33 cellular contexts compared by ENCODE assay signal in the genomic region with DNA sequence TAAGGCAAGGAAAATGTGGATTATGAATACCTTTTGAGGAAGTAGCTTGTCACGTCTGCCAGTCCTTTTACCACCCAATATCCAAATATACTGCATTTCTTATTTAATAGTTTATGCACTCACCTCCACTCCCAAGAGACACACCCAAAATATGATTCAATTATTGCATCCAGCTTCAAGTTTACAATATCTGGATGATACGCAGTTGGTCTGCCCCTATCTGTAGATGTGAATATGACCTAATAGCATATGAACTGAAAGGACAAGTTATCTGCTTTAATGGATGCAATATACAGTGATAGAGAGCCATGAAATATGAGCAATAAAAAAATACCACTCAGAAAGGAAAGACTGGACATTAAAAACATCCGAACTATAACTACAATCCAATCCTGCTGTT.
"Had no signal": no experiment of that assay in that cellular context is flagged by ENCODE, and none has a peak within 500 bp of the region (broad histone marks: within the 10 kb centered on the region; RNA-seq: fewer than 3 reads in every experiment).

No MANE protein-coding gene starts in this region.

- H3K9me3 ChIP-seq: esophagus muscularis mucosa had no signal

- H3K36me3 Mint-ChIP-seq: activated naive CD8-positive, alpha-beta T cell had no signal

- FAIRE-seq: bronchial epithelial cell had no signal

- H3K27ac Mint-ChIP-seq: activated B cell treated with CpG ODN at 0.5 μM for 24 hours; activated CD8-positive, alpha-beta T cell treated with anti-CD3 and anti-CD28 coated beads for 36 hours; activated naive CD8-positive, alpha-beta T cell; activated T-helper 17 cell treated with anti-CD3 and anti-CD28 coated beads, Interleukin-2, amount 50 U/mL, for 72 hours; dendritic cell treated with granulocyte-macrophage colony-stimulating factor and Interleukin-4, amounts not matched to agents 40 ng/mL and 50 ng/mL, for 4 days; endodermal cell; T-helper 17 cell; T-helper 2 cell treated with Interferon-gamma antibody and Interleukin-4, amounts not matched to agents 5 μg/mL and 100 μg/mL, for 36 hours had no signal

- H3K27ac ChIP-seq: brain microvascular endothelial cell, coronary artery, dorsolateral prefrontal cortex, esophagus muscularis mucosa, gastroesophageal sphincter, WERI-Rb-1 had no signal

- H3K4me1 ChIP-seq: esophagus muscularis mucosa, gastroesophageal sphincter had no signal

- H3K4me1 Mint-ChIP-seq: activated B cell treated with CpG ODN at 0.5 μM for 24 hours; activated T-helper 17 cell treated with anti-CD3 and anti-CD28 coated beads, Interleukin-2, amount 50 U/mL, for 72 hours; central memory CD8-positive, alpha-beta T cell; T-helper 17 cell had no signal

- H3K4me3 Mint-ChIP-seq: activated B cell treated with CpG ODN at 0.5 μM for 24 hours; activated CD8-positive, alpha-beta T cell treated with anti-CD3 and anti-CD28 coated beads for 36 hours; activated naive CD8-positive, alpha-beta T cell; activated T-cell treated with anti-CD3 and anti-CD28 coated beads, Interleukin-2, amount 50 U/mL, for 4 hours; activated T-helper 17 cell treated with anti-CD3 and anti-CD28 coated beads, Interleukin-2, amount 50 U/mL, for 72 hours; central memory CD8-positive, alpha-beta T cell; dendritic cell treated with granulocyte-macrophage colony-stimulating factor and Interleukin-4, amounts not matched to agents 40 ng/mL and 50 ng/mL, for 4 days; endodermal cell; T-helper 17 cell; T-helper 2 cell treated with Interferon-gamma antibody and Interleukin-4, amounts not matched to agents 5 μg/mL and 100 μg/mL, for 36 hours had no signal

- H3K9me3 Mint-ChIP-seq: activated CD8-positive, alpha-beta T cell treated with anti-CD3 and anti-CD28 coated beads for 36 hours; activated T-cell treated with anti-CD3 and anti-CD28 coated beads, Interleukin-2, amount 50 U/mL, for 4 hours; T-helper 2 cell treated with Interferon-gamma antibody and Interleukin-4, amounts not matched to agents 5 μg/mL and 100 μg/mL, for 36 hours had no signal

- DNase-seq: activated B cell treated with CpG ODN at 0.5 μM for 24 hours; activated CD4-positive, alpha-beta T cell treated with anti-CD3 and anti-CD28 coated beads for 48 hours; activated CD4-positive, alpha-beta T cell treated with anti-CD3 and anti-CD28 coated beads, Interleukin-2, amount 50 U/mL, for 1 hour; activated CD4-positive, alpha-beta T cell treated with anti-CD3 and anti-CD28 coated beads, Interleukin-2, amount 50 U/mL, for 48 hours; activated CD8-positive, alpha-beta memory T cell treated with anti-CD3 and anti-CD28 coated beads for 24 hours; activated CD8-positive, alpha-beta T cell treated with anti-CD3 and anti-CD28 coated beads for 36 hours; activated effector memory CD4-positive, alpha-beta T cell treated with Interleukin-2 at 50 U/mL for 16 hours; activated gamma-delta T cell treated with Interleukin-2 at 50 U/mL for 16 hours; activated naive CD4-positive, alpha-beta T cell treated with anti-CD3 and anti-CD28 coated beads, Interleukin-2, amount 50 U/mL, for 16 hours; activated naive CD4-positive, alpha-beta T cell treated with Interleukin-2 at 50 U/mL for 16 hours; activated T-cell treated with anti-CD3 and anti-CD28 coated beads, Interleukin-2, amount 50 U/mL, for 4 hours; amniotic stem cell; anterior cingulate cortex; brain microvascular endothelial cell; dorsolateral prefrontal cortex; effector memory CD4-positive, alpha-beta T cell; endodermal cell; erythroblast; foreskin melanocyte; T-helper 1 cell; T-helper 17 cell; T1000; WERI-Rb-1 had no signal

- H3K4me3 ChIP-seq: coronary artery, dorsolateral prefrontal cortex, esophagus muscularis mucosa, gastroesophageal sphincter had no signal

- H3K36me3 ChIP-seq: brain microvascular endothelial cell, esophagus muscularis mucosa, gastroesophageal sphincter, WERI-Rb-1 had no signal

- H3K27me3 ChIP-seq: brain microvascular endothelial cell, dorsolateral prefrontal cortex, esophagus muscularis mucosa, gastroesophageal sphincter had no signal

- ATAC-seq: activated CD4-positive, CD25-positive, alpha-beta regulatory T cell treated with anti-CD3 and anti-CD28 coated beads, Interleukin-2, amount 50 U/mL, for 24 hours; activated CD8-positive, alpha-beta T cell treated with anti-CD3 and anti-CD28 coated beads for 36 hours; activated T-cell treated with anti-CD3 and anti-CD28 coated beads, Interleukin-2, amount 50 U/mL, for 4 hours; activated T-helper 17 cell treated with anti-CD3 and anti-CD28 coated beads, Interleukin-2, amount 50 U/mL, for 72 hours; gastroesophageal sphincter; T-helper 17 cell had no signal

- H3K27me3 Mint-ChIP-seq: activated B cell treated with CpG ODN at 0.5 μM for 24 hours; activated CD8-positive, alpha-beta T cell treated with anti-CD3 and anti-CD28 coated beads for 36 hours; activated naive CD8-positive, alpha-beta T cell; activated T-helper 17 cell treated with anti-CD3 and anti-CD28 coated beads, Interleukin-2, amount 50 U/mL, for 72 hours; central memory CD8-positive, alpha-beta T cell; dendritic cell treated with granulocyte-macrophage colony-stimulating factor and Interleukin-4, amounts not matched to agents 40 ng/mL and 50 ng/mL, for 4 days; T-helper 17 cell had no signal
